ENCODE assay signal across 23 cellular contexts in genomic region chr7:51175316-51175991, GRCh38.
DNase-seq lines count a peak whose midpoint lies in the region; ATAC-seq, FAIRE-seq and TF ChIP-seq lines count a peak whose summit lies in the region.
"Had no signal": no experiment of that assay in that cellular context is flagged by ENCODE, and none has a peak within 500 bp of the region (broad histone marks: within the 10 kb centered on the region; RNA-seq: fewer than 3 reads in every experiment).

No MANE protein-coding gene starts in this region.

- H2BK15ac ChIP-seq in H9 (ENCODE audit: low read depth, low read length) (no peak overlapping the region), mesendoderm (replicated peaks; ENCODE audit: low read depth) (no peak overlapping the region)

- H3K79me1 ChIP-seq in H9 (ENCODE audit: insufficient read depth, low read depth, low read length, poor library complexity, severe bottlenecking): no peaks in the 10 kb centered on the region
- no peaks in the 10 kb centered on the region for H3K79me1 ChIP-seq in mesendoderm (ENCODE audit: low read length)

- TF ChIP-seq EP300 in sigmoid colon (IDR thresholded peaks at IDR 0.05): no peak

- TF ChIP-seq CTCF in H9 (conservative IDR thresholded peaks at IDR 0.05) (no peak), PC-3 (conservative IDR thresholded peaks at IDR 0.05; ENCODE audit: low read depth, low read length) (no peak), sigmoid colon (IDR thresholded peaks at IDR 0.05) (no peak)

- intact Hi-C loops in PC-3 (cut with micrococcal nuclease): no loop called here
- intact Hi-C loops in sigmoid colon (cut with DNase I): no loop called here

- H3K36me3 Mint-ChIP-seq in H9 (ENCODE audit: insufficient read depth in 1 of 3, low read depth in 3 of 3): peaks cover 0 to 2% (median 0%) of the 10 kb centered on the region in 3 experiments; a peak in 2 of 7 replicates

- no peaks in the 10 kb centered on the region for H3K36me3 ChIP-seq in PC-3 (ENCODE audit: low read depth, low read length)
- H3K36me3 ChIP-seq in mesendoderm (ENCODE audit: control insufficient read depth, insufficient read depth, low read length): no peaks in the 10 kb centered on the region
- no peaks in the 10 kb centered on the region for H3K36me3 ChIP-seq in sigmoid colon
- H3K36me3 ChIP-seq in Karpas-422 (ENCODE audit: insufficient read depth, low read length): no peaks in the 10 kb centered on the region
- H3K36me3 ChIP-seq: BE2C had no signal

- no peak overlapping the region for H2BK120ac ChIP-seq in H9 (ENCODE audit: low read depth, low read length, poor library complexity, severe bottlenecking)
- no peak overlapping the region for H2BK120ac ChIP-seq in mesendoderm (ENCODE audit: low read depth, low read length)

- no TSS peak for BruUV-seq in PC-3 (replicated peaks; lab: Mats Ljungman, UMichigan)

- H3K4me3 Mint-ChIP-seq in H9: peak overlapping the region; percentile 6 to 36; a peak in 3 of 5 replicates

- no peak for TF ChIP-seq POLR2A in sigmoid colon (IDR thresholded peaks at IDR 0.05)

- no peaks in the 10 kb centered on the region for H3K23me2 ChIP-seq in H9 (ENCODE audit: insufficient read length, low read depth, low read length, poor library complexity, severe bottlenecking)

- H3K9me3 Mint-ChIP-seq in H9: no peaks in the 10 kb centered on the region; a peak in 1 of 5 replicates

- H3K4me1 ChIP-seq in H9 (ENCODE audit: insufficient read depth, low read length) (peaks cover 11% of the 10 kb centered on the region; the same call in 1 of the 2 replicates), PC-3 (ENCODE audit: insufficient read depth, low read length) (peaks cover 14% of the 10 kb centered on the region), mesendoderm (ENCODE audit: control insufficient read depth, low read depth, low read length) (no peaks in the 10 kb centered on the region), sigmoid colon (no peaks in the 10 kb centered on the region), Karpas-422 (ENCODE audit: low read length) (no peaks in the 10 kb centered on the region)
- H3K4me1 ChIP-seq: BE2C had no signal

- H3K9me2 ChIP-seq in PC-3 (replicated peaks; ENCODE audit: low read length) (no peaks in the 10 kb centered on the region), Karpas-422 (replicated peaks; ENCODE audit: insufficient read depth, low read length) (no peaks in the 10 kb centered on the region)

- H2AK5ac ChIP-seq in H9 (ENCODE audit: insufficient read length, low read length): peak overlapping the region; percentile 17
- no peak overlapping the region for H2AK5ac ChIP-seq in mesendoderm (ENCODE audit: low read length)

- H4K20me1 ChIP-seq in H9 (ENCODE audit: control insufficient read depth, insufficient read depth, insufficient read length) (no peaks in the 10 kb centered on the region), PC-3 (ENCODE audit: low read length) (no peaks in the 10 kb centered on the region), Karpas-422 (ENCODE audit: insufficient read depth, low read depth, low read length) (no peaks in the 10 kb centered on the region)

- H2BK20ac ChIP-seq in H9 (ENCODE audit: low read depth, low read length, poor library complexity, severe bottlenecking): no peak overlapping the region

- POLR2A ChIA-PET in PC-3 (lab: Charles Lee; ENCODE audit: unreplicated experiment): no interaction called here

- H3K9me3 ChIP-seq in H9 (ENCODE audit: control insufficient read depth, low read depth, low read length) (no peaks in the 10 kb centered on the region), PC-3 (ENCODE audit: low read length) (no peaks in the 10 kb centered on the region), sigmoid colon (no peaks in the 10 kb centered on the region), Karpas-422 (ENCODE audit: low read length) (no peaks in the 10 kb centered on the region)
- H3K9me3 ChIP-seq: BE2C had no signal

- H3K56ac ChIP-seq in H9 (ENCODE audit: insufficient read length, low read depth, low read length) (no peak overlapping the region), mesendoderm (ENCODE audit: low read length) (no peak overlapping the region)

- DNase-seq in H9 (peak; percentile 67), PC-3 (no peak), iPS DF 19.7 (ENCODE audit: low read depth, low spot score) (peak; percentile 52), mesendoderm (peak; percentile 57), sigmoid colon (no peak), RCC 7860 (ENCODE audit: low spot score) (no peak), Karpas-422 (no peak)
- DNase-seq: BE2C, DMS79 treated with DMSO at 0.1 percent for 48 hours, GM23248, NCI-H1092 treated with DMSO at 0.1 percent for 48 hours, NCI-H1436 treated with DMSO at 0.1 percent for 48 hours, NCI-H2029 treated with DMSO at 0.1 percent for 48 hours, NCI-H2171, NCI-H345, NCI-H524, RPMI8226, SHP77 had no signal

- H4K91ac ChIP-seq in H9 (ENCODE audit: insufficient read length, low read depth, low read length): no peak overlapping the region

- H3K4me3 ChIP-seq in PC-3 (ENCODE audit: low read length) (no peak overlapping the region), mesendoderm (ENCODE audit: low read length) (no peak overlapping the region), sigmoid colon (no peak overlapping the region), Karpas-422 (ENCODE audit: low read length) (no peak overlapping the region)
- H3K4me3 ChIP-seq: GM12878, GM23248, K562 had no signal

- WGBS in H9 (ENCODE audit: extremely low coverage, insufficient read length, low lambda C conversion rate): no CpG with 5 or more reads among the region's 6 CpGs
- no CpG with 5 or more reads among the region's 6 CpGs for WGBS in mesendoderm (ENCODE audit: extremely low coverage, insufficient coverage, low lambda C conversion rate)
- 64 to 77% methylated on average over 6 of the region's 6 CpGs for WGBS in sigmoid colon, 2 donors

- no peak overlapping the region for H3K4ac ChIP-seq in H9 (ENCODE audit: low read depth, low read length)
- no peak overlapping the region for H3K4ac ChIP-seq in mesendoderm (ENCODE audit: low read depth, low read length)

- H3K14ac ChIP-seq in H9 (ENCODE audit: insufficient read depth, low read length): no peak overlapping the region; the same call in 1 of the 2 replicates

- H3K4me1 Mint-ChIP-seq in H9: peaks cover 36 to 41% of the 10 kb centered on the region in 2 experiments

- H3T11ph ChIP-seq in H9 (ENCODE audit: low read length): no peak overlapping the region

- peak overlapping the region; percentile 92 for H3K27ac ChIP-seq in H9 (ENCODE audit: insufficient read length, low read depth, low read length)
- no peak overlapping the region for H3K27ac ChIP-seq in PC-3 (ENCODE audit: low read length)
- no peak overlapping the region for H3K27ac ChIP-seq in mesendoderm (ENCODE audit: low read depth, low read length)
- H3K27ac ChIP-seq in sigmoid colon: no peak overlapping the region
- H3K27ac ChIP-seq in Karpas-422 (ENCODE audit: low read length): no peak overlapping the region
- H3K27ac ChIP-seq: GM23248 had no signal

- H3K4me2 ChIP-seq in H9 (ENCODE audit: insufficient read depth, insufficient read length, low read length) (peak overlapping the region; percentile 38), PC-3 (ENCODE audit: low read length) (peak overlapping the region; percentile 58; the same call in 1 of the 2 replicates), mesendoderm (ENCODE audit: low read length) (no peak overlapping the region), Karpas-422 (ENCODE audit: low read depth, low read length, poor library complexity, severe bottlenecking) (no peak overlapping the region)

- no peaks in the 10 kb centered on the region for H3F3A ChIP-seq in PC-3 (ENCODE audit: low read length, unreplicated experiment)

- H2BK5ac ChIP-seq in H9 (ENCODE audit: insufficient read length, low read length) (no peak overlapping the region), mesendoderm (ENCODE audit: low read length) (no peak overlapping the region)

- H3K79me2 ChIP-seq in H9 (ENCODE audit: insufficient read depth, low read length) (no peaks in the 10 kb centered on the region), PC-3 (ENCODE audit: low read length) (no peaks in the 10 kb centered on the region), mesendoderm (ENCODE audit: control insufficient read depth, insufficient read depth, low read length) (no peaks in the 10 kb centered on the region), Karpas-422 (ENCODE audit: low read length) (no peaks in the 10 kb centered on the region)

- FAIRE-seq in RCC 7860 (lab: Jason Lieb, UNC): no peak
- FAIRE-seq: GM12878, HepG2, K562 had no signal

- no peak overlapping the region for H2AFZ ChIP-seq in H9 (ENCODE audit: low read length)
- H2AFZ ChIP-seq in PC-3 (ENCODE audit: low read length): 0 out of 2 replicates have a peak overlapping the region, but pooled peaks have one; percentile 37
- H2AFZ ChIP-seq in Karpas-422 (ENCODE audit: low read length): no peak overlapping the region
- H2AFZ ChIP-seq: GM23248 had no signal

- H3K9ac ChIP-seq in H9 (ENCODE audit: extremely low read depth, insufficient read length, low read length) (no peak overlapping the region), PC-3 (ENCODE audit: low read length) (no peak overlapping the region), mesendoderm (ENCODE audit: low read length) (no peak overlapping the region), Karpas-422 (ENCODE audit: low read length) (no peak overlapping the region)
- H3K9ac ChIP-seq: GM23248 had no signal

- ATAC-seq in PC-3 (peak; percentile 31), HG03378 (IDR thresholded peaks at IDR 0.05; ENCODE audit: unreplicated experiment) (no peak)
- ATAC-seq: GM12878, HCT116, HepG2, K562 had no signal

- H3K23ac ChIP-seq in H9 (ENCODE audit: insufficient read length, low read depth, low read length) (no peak overlapping the region), mesendoderm (ENCODE audit: low read length) (no peak overlapping the region)

- H3K27me3 ChIP-seq in H9 (ENCODE audit: insufficient read depth, low read length) (no peaks in the 10 kb centered on the region), PC-3 (ENCODE audit: low read length) (no peaks in the 10 kb centered on the region), mesendoderm (ENCODE audit: insufficient read depth, low read length, poor library complexity) (no peaks in the 10 kb centered on the region), sigmoid colon (no peaks in the 10 kb centered on the region), Karpas-422 (ENCODE audit: low read length) (no peaks in the 10 kb centered on the region)

- no peak overlapping the region for H4K5ac ChIP-seq in H9 (ENCODE audit: insufficient read length, low read depth, low read length)
- H4K5ac ChIP-seq in mesendoderm (ENCODE audit: low read length): no peak overlapping the region

- CTCF ChIA-PET in PC-3 (lab: Charles Lee): no interaction called here

- H4K8ac ChIP-seq in H9 (replicated peaks; ENCODE audit: insufficient read length, low read depth, low read length) (no peak overlapping the region), mesendoderm (ENCODE audit: low read depth, low read length) (no peak overlapping the region)

- no peak overlapping the region for H3K18ac ChIP-seq in H9 (ENCODE audit: insufficient read length, low read depth, low read length)
- peak overlapping the region; percentile 75 for H3K18ac ChIP-seq in mesendoderm (ENCODE audit: low read length)

- no peaks in the 10 kb centered on the region; the same call in 1 of the 2 replicates for H3K27me3 Mint-ChIP-seq in H9 (ENCODE audit: low read depth)

- peak overlapping the region; percentile 74 to 97 (median 94) for H3K27ac Mint-ChIP-seq in H9

- H2BK12ac ChIP-seq in H9 (ENCODE audit: insufficient read length, low read depth, low read length): no peak overlapping the region

Comparison
In these comparisons a context has a peak if more than half of its experiments do, and no peak if none do; other contexts are left out.
1. DNase-seq: peak in H9 (single experiment), iPS DF 19.7 (single experiment) and mesendoderm (single experiment); none in PC-3 (single experiment), sigmoid colon (single experiment), RCC 7860 (single experiment) and Karpas-422 (single experiment).
2. H3K4me2 ChIP-seq: peak in H9 (single experiment) and PC-3 (single experiment); none in mesendoderm (single experiment) and Karpas-422 (single experiment).